In the genomic region with DNA sequence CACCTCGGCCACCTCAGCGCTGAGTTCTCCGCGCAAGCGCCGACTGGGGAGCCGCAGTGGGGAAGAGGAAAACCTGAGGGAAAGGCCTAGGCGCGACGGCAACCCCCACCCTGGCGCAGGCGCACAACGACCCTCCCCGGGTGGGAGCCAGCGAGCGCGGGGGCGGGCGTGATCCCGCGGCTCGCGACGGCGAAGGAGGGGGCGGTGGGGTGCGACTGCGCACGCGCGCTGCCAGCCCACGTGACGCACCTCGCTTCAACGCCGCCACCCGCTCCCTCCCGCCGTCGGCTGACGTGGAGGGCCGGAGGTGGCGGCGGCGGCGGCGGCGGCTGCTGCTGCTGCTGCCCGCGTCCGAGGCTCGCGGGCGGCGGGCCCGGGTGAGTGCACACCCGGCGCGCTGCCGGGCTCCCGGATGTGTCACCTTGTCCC, we compare ENCODE assay signal across 1 cellular context.
TF ChIP-seq lines count a peak whose summit lies in the region.

A gene (minus strand): TSS at position 84 of the 429 bp plus-strand sequence. CDS start 556 bp downstream, outside the sequence.
A gene with protein sequence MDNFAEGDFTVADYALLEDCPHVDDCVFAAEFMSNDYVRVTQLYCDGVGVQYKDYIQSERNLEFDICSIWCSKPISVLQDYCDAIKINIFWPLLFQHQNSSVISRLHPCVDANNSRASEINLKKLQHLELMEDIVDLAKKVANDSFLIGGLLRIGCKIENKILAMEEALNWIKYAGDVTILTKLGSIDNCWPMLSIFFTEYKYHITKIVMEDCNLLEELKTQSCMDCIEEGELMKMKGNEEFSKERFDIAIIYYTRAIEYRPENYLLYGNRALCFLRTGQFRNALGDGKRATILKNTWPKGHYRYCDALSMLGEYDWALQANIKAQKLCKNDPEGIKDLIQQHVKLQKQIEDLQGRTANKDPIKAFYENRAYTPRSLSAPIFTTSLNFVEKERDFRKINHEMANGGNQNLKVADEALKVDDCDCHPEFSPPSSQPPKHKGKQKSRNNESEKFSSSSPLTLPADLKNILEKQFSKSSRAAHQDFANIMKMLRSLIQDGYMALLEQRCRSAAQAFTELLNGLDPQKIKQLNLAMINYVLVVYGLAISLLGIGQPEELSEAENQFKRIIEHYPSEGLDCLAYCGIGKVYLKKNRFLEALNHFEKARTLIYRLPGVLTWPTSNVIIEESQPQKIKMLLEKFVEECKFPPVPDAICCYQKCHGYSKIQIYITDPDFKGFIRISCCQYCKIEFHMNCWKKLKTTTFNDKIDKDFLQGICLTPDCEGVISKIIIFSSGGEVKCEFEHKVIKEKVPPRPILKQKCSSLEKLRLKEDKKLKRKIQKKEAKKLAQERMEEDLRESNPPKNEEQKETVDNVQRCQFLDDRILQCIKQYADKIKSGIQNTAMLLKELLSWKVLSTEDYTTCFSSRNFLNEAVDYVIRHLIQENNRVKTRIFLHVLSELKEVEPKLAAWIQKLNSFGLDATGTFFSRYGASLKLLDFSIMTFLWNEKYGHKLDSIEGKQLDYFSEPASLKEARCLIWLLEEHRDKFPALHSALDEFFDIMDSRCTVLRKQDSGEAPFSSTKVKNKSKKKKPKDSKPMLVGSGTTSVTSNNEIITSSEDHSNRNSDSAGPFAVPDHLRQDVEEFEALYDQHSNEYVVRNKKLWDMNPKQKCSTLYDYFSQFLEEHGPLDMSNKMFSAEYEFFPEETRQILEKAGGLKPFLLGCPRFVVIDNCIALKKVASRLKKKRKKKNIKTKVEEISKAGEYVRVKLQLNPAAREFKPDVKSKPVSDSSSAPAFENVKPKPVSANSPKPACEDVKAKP (N-terminal part only) (plus strand): TSS at position 267 of the 429 bp plus-strand sequence. CDS start 14,004 bp downstream, outside the sequence.

TF ChIP-seq in HepG2, 621 proteins besides CTCF, POLR2A, EP300 and RAD21 (continued from another document and continues in another):
- TF ChIP-seq, protein P1, sequence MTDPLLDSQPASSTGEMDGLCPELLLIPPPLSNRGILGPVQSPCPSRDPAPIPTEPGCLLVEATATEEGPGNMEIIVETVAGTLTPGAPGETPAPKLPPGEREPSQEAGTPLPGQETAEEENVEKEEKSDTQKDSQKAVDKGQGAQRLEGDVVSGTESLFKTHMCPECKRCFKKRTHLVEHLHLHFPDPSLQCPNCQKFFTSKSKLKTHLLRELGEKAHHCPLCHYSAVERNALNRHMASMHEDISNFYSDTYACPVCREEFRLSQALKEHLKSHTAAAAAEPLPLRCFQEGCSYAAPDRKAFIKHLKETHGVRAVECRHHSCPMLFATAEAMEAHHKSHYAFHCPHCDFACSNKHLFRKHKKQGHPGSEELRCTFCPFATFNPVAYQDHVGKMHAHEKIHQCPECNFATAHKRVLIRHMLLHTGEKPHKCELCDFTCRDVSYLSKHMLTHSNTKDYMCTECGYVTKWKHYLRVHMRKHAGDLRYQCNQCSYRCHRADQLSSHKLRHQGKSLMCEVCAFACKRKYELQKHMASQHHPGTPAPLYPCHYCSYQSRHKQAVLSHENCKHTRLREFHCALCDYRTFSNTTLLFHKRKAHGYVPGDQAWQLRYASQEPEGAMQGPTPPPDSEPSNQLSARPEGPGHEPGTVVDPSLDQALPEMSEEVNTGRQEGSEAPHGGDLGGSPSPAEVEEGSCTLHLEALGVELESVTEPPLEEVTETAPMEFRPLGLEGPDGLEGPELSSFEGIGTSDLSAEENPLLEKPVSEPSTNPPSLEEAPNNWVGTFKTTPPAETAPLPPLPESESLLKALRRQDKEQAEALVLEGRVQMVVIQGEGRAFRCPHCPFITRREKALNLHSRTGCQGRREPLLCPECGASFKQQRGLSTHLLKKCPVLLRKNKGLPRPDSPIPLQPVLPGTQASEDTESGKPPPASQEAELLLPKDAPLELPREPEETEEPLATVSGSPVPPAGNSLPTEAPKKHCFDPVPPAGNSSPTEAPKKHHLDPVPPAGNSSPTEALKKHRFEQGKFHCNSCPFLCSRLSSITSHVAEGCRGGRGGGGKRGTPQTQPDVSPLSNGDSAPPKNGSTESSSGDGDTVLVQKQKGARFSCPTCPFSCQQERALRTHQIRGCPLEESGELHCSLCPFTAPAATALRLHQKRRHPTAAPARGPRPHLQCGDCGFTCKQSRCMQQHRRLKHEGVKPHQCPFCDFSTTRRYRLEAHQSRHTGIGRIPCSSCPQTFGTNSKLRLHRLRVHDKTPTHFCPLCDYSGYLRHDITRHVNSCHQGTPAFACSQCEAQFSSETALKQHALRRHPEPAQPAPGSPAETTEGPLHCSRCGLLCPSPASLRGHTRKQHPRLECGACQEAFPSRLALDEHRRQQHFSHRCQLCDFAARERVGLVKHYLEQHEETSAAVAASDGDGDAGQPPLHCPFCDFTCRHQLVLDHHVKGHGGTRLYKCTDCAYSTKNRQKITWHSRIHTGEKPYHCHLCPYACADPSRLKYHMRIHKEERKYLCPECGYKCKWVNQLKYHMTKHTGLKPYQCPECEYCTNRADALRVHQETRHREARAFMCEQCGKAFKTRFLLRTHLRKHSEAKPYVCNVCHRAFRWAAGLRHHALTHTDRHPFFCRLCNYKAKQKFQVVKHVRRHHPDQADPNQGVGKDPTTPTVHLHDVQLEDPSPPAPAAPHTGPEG (CRISPR knock-in tag; IDR thresholded peaks at IDR 0.05), result peak; percentile 77; the same call in 1 of the 2 replicates
- TF ChIP-seq, protein P2, sequence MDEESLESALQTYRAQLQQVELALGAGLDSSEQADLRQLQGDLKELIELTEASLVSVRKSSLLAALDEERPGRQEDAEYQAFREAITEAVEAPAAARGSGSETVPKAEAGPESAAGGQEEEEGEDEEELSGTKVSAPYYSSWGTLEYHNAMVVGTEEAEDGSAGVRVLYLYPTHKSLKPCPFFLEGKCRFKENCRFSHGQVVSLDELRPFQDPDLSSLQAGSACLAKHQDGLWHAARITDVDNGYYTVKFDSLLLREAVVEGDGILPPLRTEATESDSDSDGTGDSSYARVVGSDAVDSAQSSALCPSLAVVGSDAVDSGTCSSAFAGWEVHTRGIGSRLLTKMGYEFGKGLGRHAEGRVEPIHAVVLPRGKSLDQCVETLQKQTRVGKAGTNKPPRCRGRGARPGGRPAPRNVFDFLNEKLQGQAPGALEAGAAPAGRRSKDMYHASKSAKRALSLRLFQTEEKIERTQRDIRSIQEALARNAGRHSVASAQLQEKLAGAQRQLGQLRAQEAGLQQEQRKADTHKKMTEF (CRISPR knock-in tag; IDR thresholded peaks at IDR 0.05), result peak; percentile 79
- TF ChIP-seq BHLHE40 (IDR thresholded peaks at IDR 0.05; ENCODE audit: low read length) (peak; percentile 12; the same call in 1 of the 2 replicates), RNF2 (conservative IDR thresholded peaks at IDR 0.05; ENCODE audit: low read depth) (no peak), ZNF672 (CRISPR knock-in tag; IDR thresholded peaks at IDR 0.05) (0 out of 2 replicates have a peak, but pooled peaks have one; percentile 24), TRIM24 (CRISPR knock-in tag; IDR thresholded peaks at IDR 0.05) (no peak), ATF1 (CRISPR knock-in tag; IDR thresholded peaks at IDR 0.05) (no peak), ZNF619 (CRISPR knock-in tag; IDR thresholded peaks at IDR 0.05) (no peak), ZFY (CRISPR knock-in tag; IDR thresholded peaks at IDR 0.05) (peak; percentile 92), JUNB (CRISPR knock-in tag; IDR thresholded peaks at IDR 0.05; ENCODE audit: borderline replicate concordance) (0 out of 2 replicates have a peak, but pooled peaks have one; percentile 6), CHD2 (IDR thresholded peaks at IDR 0.05; ENCODE audit: low read depth, low read length) (peak; percentile 89), KDM1A (CRISPR knock-in tag; IDR thresholded peaks at IDR 0.05) (no peak), SPEN (CRISPR knock-in tag; IDR thresholded peaks at IDR 0.05; ENCODE audit: low read depth) (peak; percentile 32; the same call in 1 of the 2 replicates), POLR2AphosphoS5 (IDR thresholded peaks at IDR 0.05; ENCODE audit: low read depth, low read length) (peak; percentile 82), ZNF547 (CRISPR knock-in tag; IDR thresholded peaks at IDR 0.05) (no peak; the same call in 1 of the 2 replicates), ERF (CRISPR knock-in tag; IDR thresholded peaks at IDR 0.05) (peak; percentile 24; the same call in 1 of the 2 replicates), ZNF274 (CRISPR knock-in tag; IDR thresholded peaks at IDR 0.05) (no peak), RBFOX2 (IDR thresholded peaks at IDR 0.05; ENCODE audit: low read depth, low read length) (peak; percentile 90), NONO (IDR thresholded peaks at IDR 0.05) (no peak), NONO (CRISPR knock-in tag; conservative IDR thresholded peaks at IDR 0.05) (peak; percentile 11; the same call in 1 of the 2 replicates), CHCHD3 (CRISPR knock-in tag; IDR thresholded peaks at IDR 0.05) (no peak)
- TF ChIP-seq, protein P3, sequence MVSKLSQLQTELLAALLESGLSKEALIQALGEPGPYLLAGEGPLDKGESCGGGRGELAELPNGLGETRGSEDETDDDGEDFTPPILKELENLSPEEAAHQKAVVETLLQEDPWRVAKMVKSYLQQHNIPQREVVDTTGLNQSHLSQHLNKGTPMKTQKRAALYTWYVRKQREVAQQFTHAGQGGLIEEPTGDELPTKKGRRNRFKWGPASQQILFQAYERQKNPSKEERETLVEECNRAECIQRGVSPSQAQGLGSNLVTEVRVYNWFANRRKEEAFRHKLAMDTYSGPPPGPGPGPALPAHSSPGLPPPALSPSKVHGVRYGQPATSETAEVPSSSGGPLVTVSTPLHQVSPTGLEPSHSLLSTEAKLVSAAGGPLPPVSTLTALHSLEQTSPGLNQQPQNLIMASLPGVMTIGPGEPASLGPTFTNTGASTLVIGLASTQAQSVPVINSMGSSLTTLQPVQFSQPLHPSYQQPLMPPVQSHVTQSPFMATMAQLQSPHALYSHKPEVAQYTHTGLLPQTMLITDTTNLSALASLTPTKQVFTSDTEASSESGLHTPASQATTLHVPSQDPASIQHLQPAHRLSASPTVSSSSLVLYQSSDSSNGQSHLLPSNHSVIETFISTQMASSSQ (IDR thresholded peaks at IDR 0.05; ENCODE audit: low read depth), result no peak
- TF ChIP-seq, protein P3 (CRISPR knock-in tag; IDR thresholded peaks at IDR 0.05; ENCODE audit: borderline replicate concordance), result no peak
- TF ChIP-seq, protein P4, sequence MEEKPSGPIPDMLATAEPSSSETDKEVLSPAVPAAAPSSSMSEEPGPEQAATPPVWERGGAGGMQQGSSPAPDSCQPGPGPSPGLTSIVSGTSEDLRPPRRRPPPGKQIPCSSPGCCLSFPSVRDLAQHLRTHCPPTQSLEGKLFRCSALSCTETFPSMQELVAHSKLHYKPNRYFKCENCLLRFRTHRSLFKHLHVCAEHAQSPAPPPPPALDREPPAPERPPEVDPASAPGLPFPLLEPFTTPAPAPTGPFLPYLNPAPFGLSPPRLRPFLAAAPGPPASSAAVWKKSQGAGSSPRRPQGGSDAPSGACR (CRISPR knock-in tag; IDR thresholded peaks at IDR 0.05), result no peak
- TF ChIP-seq, protein P5, sequence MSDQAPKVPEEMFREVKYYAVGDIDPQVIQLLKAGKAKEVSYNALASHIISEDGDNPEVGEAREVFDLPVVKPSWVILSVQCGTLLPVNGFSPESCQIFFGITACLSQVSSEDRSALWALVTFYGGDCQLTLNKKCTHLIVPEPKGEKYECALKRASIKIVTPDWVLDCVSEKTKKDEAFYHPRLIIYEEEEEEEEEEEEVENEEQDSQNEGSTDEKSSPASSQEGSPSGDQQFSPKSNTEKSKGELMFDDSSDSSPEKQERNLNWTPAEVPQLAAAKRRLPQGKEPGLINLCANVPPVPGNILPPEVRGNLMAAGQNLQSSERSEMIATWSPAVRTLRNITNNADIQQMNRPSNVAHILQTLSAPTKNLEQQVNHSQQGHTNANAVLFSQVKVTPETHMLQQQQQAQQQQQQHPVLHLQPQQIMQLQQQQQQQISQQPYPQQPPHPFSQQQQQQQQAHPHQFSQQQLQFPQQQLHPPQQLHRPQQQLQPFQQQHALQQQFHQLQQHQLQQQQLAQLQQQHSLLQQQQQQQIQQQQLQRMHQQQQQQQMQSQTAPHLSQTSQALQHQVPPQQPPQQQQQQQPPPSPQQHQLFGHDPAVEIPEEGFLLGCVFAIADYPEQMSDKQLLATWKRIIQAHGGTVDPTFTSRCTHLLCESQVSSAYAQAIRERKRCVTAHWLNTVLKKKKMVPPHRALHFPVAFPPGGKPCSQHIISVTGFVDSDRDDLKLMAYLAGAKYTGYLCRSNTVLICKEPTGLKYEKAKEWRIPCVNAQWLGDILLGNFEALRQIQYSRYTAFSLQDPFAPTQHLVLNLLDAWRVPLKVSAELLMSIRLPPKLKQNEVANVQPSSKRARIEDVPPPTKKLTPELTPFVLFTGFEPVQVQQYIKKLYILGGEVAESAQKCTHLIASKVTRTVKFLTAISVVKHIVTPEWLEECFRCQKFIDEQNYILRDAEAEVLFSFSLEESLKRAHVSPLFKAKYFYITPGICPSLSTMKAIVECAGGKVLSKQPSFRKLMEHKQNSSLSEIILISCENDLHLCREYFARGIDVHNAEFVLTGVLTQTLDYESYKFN (CRISPR knock-in tag; conservative IDR thresholded peaks at IDR 0.05), result peak; percentile 48
- TF ChIP-seq, protein P6, sequence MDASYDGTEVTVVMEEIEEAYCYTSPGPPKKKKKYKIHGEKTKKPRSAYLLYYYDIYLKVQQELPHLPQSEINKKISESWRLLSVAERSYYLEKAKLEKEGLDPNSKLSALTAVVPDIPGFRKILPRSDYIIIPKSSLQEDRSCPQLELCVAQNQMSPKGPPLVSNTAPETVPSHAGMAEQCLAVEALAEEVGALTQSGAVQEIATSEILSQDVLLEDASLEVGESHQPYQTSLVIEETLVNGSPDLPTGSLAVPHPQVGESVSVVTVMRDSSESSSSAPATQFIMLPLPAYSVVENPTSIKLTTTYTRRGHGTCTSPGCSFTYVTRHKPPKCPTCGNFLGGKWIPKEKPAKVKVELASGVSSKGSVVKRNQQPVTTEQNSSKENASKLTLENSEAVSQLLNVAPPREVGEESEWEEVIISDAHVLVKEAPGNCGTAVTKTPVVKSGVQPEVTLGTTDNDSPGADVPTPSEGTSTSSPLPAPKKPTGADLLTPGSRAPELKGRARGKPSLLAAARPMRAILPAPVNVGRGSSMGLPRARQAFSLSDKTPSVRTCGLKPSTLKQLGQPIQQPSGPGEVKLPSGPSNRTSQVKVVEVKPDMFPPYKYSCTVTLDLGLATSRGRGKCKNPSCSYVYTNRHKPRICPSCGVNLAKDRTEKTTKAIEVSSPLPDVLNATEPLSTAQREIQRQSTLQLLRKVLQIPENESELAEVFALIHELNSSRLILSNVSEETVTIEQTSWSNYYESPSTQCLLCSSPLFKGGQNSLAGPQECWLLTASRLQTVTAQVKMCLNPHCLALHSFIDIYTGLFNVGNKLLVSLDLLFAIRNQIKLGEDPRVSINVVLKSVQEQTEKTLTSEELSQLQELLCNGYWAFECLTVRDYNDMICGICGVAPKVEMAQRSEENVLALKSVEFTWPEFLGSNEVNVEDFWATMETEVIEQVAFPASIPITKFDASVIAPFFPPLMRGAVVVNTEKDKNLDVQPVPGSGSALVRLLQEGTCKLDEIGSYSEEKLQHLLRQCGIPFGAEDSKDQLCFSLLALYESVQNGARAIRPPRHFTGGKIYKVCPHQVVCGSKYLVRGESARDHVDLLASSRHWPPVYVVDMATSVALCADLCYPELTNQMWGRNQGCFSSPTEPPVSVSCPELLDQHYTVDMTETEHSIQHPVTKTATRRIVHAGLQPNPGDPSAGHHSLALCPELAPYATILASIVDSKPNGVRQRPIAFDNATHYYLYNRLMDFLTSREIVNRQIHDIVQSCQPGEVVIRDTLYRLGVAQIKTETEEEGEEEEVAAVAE (CRISPR knock-in tag; IDR thresholded peaks at IDR 0.05; ENCODE audit: borderline replicate concordance), result no peak
